Comparison of ENCODE assay signal across 19 cellular contexts in genomic region chr20:31542963-31543362, GRCh38. TPM values are rescaled to one million over a fixed set of nuclear protein-coding genes. Genes with fewer than 3 reads are reported as not detected.
DNase-seq lines count a peak whose midpoint lies in the region; ATAC-seq and TF ChIP-seq lines count a peak whose summit lies in the region.
"Had no signal": no experiment of that assay in that cellular context is flagged by ENCODE, and none has a peak within 500 bp of the region (broad histone marks: within the 10 kb centered on the region; RNA-seq: fewer than 3 reads in every experiment).

No MANE protein-coding gene starts in this region.

- H2BK15ac ChIP-seq in mesenchymal stem cell (ENCODE audit: low read depth, poor library complexity, severe bottlenecking): no peak overlapping the region

- H3K14ac ChIP-seq in mesenchymal stem cell (ENCODE audit: low read length in 2 of 2): no peak overlapping the region

- ATAC-seq in CD8-positive, alpha-beta T cell: no peak
- no peak for ATAC-seq in activated CD8-positive, alpha-beta T cell treated with anti-CD3 and anti-CD28 coated beads, Interleukin-2, amount 10 ng/mL, durations not matched to agents 7 days and 5 days
- no peak for ATAC-seq in sciatic nerve
- ATAC-seq: effector memory CD8-positive, alpha-beta T cell; GM12878 had no signal

- peaks cover 30% of the 10 kb centered on the region for H3K79me1 ChIP-seq in mesenchymal stem cell (replicated peaks; ENCODE audit: low read length, poor library complexity, severe bottlenecking)

- H3K4me1 ChIP-seq in BLaER1 treated with 17β-estradiol and CSF1 and Interleukin-3, amounts not matched to agents 10 nM and 100 nM: peaks cover 14 to 77% (median 33%) of the 10 kb centered on the region in 10 experiments
- peaks cover 4% of the 10 kb centered on the region for H3K4me1 ChIP-seq in CD8-positive, alpha-beta T cell (ENCODE audit: insufficient read depth, low read length)
- peaks cover 45% of the 10 kb centered on the region for H3K4me1 ChIP-seq in mesenchymal stem cell (ENCODE audit: control insufficient read depth, insufficient read depth, low read depth, low read length)
- H3K4me1 ChIP-seq: testis had no signal

- peak overlapping the region in 4 of 11 experiments; percentile 12 to 69 (median 46); a peak in 5 of 22 replicates for H3K27ac ChIP-seq in BLaER1 treated with 17β-estradiol and CSF1 and Interleukin-3, amounts not matched to agents 10 nM and 100 nM
- H3K27ac ChIP-seq in CD8-positive, alpha-beta T cell (ENCODE audit: low read depth, low read length): no peak overlapping the region
- H3K27ac ChIP-seq in mesenchymal stem cell (ENCODE audit: low read length, poor library complexity, severe bottlenecking): peak overlapping the region; percentile 82
- H3K27ac ChIP-seq: testis had no signal

- H3K4me1 Mint-ChIP-seq in CD8-positive, alpha-beta T cell (ENCODE audit: low read depth): peaks cover 31% of the 10 kb centered on the region
- peaks cover 49% of the 10 kb centered on the region for H3K4me1 Mint-ChIP-seq in activated CD8-positive, alpha-beta T cell treated with anti-CD3 and anti-CD28 coated beads, Interleukin-2, amount 10 ng/mL, durations not matched to agents 7 days and 5 days (ENCODE audit: low read depth)

- no peak overlapping the region for H3K18ac ChIP-seq in mesenchymal stem cell (ENCODE audit: low read depth in 1 of 2, low read length in 2 of 2)

- no peak for TF ChIP-seq CTCF in CD8-positive, alpha-beta T cell (IDR thresholded peaks at IDR 0.05)
- no peak for TF ChIP-seq CTCF in GM13977 (IDR thresholded peaks at IDR 0.05; ENCODE audit: extremely low read depth, insufficient read depth, missing control alignments)

- peak overlapping the region; percentile 67 for H3K27ac Mint-ChIP-seq in CD8-positive, alpha-beta T cell
- H3K27ac Mint-ChIP-seq in activated CD8-positive, alpha-beta T cell treated with anti-CD3 and anti-CD28 coated beads, Interleukin-2, amount 10 ng/mL, durations not matched to agents 7 days and 5 days: peak overlapping the region; percentile 85

- H2BK12ac ChIP-seq in mesenchymal stem cell (ENCODE audit: low read length in 2 of 2): no peak overlapping the region

- H3K9ac ChIP-seq in BLaER1 treated with 17β-estradiol and CSF1 and Interleukin-3, amounts not matched to agents 10 nM and 100 nM: peak overlapping the region in 3 of 11 experiments; percentile 19 to 35 (median 35); a peak in 4 of 22 replicates
- H3K9ac ChIP-seq in mesenchymal stem cell (ENCODE audit: low read length): peak overlapping the region; percentile 40

- no peak overlapping the region for H3K4me3 Mint-ChIP-seq in CD8-positive, alpha-beta T cell
- H3K4me3 Mint-ChIP-seq in activated CD8-positive, alpha-beta T cell treated with anti-CD3 and anti-CD28 coated beads, Interleukin-2, amount 10 ng/mL, durations not matched to agents 7 days and 5 days: no peak overlapping the region
- H3K4me3 Mint-ChIP-seq: effector memory CD8-positive, alpha-beta T cell had no signal

- no peak overlapping the region for H2BK120ac ChIP-seq in mesenchymal stem cell (ENCODE audit: low read depth, low read length)

- no peaks in the 10 kb centered on the region for H3K27me3 ChIP-seq in BLaER1 treated with 17β-estradiol and CSF1 and Interleukin-3, amounts not matched to agents 10 nM and 100 nM
- H3K27me3 ChIP-seq in CD8-positive, alpha-beta T cell (ENCODE audit: insufficient read depth, low read length): no peaks in the 10 kb centered on the region
- H3K27me3 ChIP-seq in mesenchymal stem cell (ENCODE audit: control insufficient read depth in 1 of 2, insufficient read depth in 1 of 2, low read length in 2 of 2): no peaks in the 10 kb centered on the region
- H3K27me3 ChIP-seq: adrenal gland, spleen, testis had no signal

- H4K8ac ChIP-seq in mesenchymal stem cell (ENCODE audit: low read length): no peak overlapping the region

- peaks cover 12 to 62% (median 41%) of the 10 kb centered on the region in 11 experiments; a peak in 16 of 22 replicates for H4K20me1 ChIP-seq in BLaER1 treated with 17β-estradiol and CSF1 and Interleukin-3, amounts not matched to agents 10 nM and 100 nM

- H3K36me3 Mint-ChIP-seq in CD8-positive, alpha-beta T cell: peaks cover 65% of the 10 kb centered on the region
- peaks cover 50% of the 10 kb centered on the region for H3K36me3 Mint-ChIP-seq in activated CD8-positive, alpha-beta T cell treated with anti-CD3 and anti-CD28 coated beads, Interleukin-2, amount 10 ng/mL, durations not matched to agents 7 days and 5 days (ENCODE audit: low read depth)

- H3K27me3 Mint-ChIP-seq in CD8-positive, alpha-beta T cell (ENCODE audit: low read depth): no peaks in the 10 kb centered on the region
- H3K27me3 Mint-ChIP-seq in activated CD8-positive, alpha-beta T cell treated with anti-CD3 and anti-CD28 coated beads, Interleukin-2, amount 10 ng/mL, durations not matched to agents 7 days and 5 days (ENCODE audit: low read depth): no peaks in the 10 kb centered on the region
- H3K27me3 Mint-ChIP-seq: effector memory CD8-positive, alpha-beta T cell; naive B cell had no signal

- intact Hi-C loops in CD8-positive, alpha-beta T cell (cut with DNase I, micrococcal nuclease): no loop called here
- intact Hi-C loops in sciatic nerve (cut with DNase I): no loop called here

- H3K9me3 Mint-ChIP-seq in CD8-positive, alpha-beta T cell: no peaks in the 10 kb centered on the region
- no peaks in the 10 kb centered on the region for H3K9me3 Mint-ChIP-seq in activated CD8-positive, alpha-beta T cell treated with anti-CD3 and anti-CD28 coated beads, Interleukin-2, amount 10 ng/mL, durations not matched to agents 7 days and 5 days (ENCODE audit: insufficient read depth)
- H3K9me3 Mint-ChIP-seq: effector memory CD8-positive, alpha-beta T cell; naive B cell had no signal

- peaks cover 65 to 100% (median 96%) of the 10 kb centered on the region in 11 experiments for H3K36me3 ChIP-seq in BLaER1 treated with 17β-estradiol and CSF1 and Interleukin-3, amounts not matched to agents 10 nM and 100 nM
- peaks cover 19% of the 10 kb centered on the region for H3K36me3 ChIP-seq in CD8-positive, alpha-beta T cell (ENCODE audit: insufficient read depth, low read length)
- H3K36me3 ChIP-seq in mesenchymal stem cell (ENCODE audit: control insufficient read depth in 1 of 2, insufficient read depth in 2 of 2, low read depth in 1 of 2, low read length in 2 of 2): peaks cover 57 to 77% of the 10 kb centered on the region in 2 experiments

- in situ Hi-C loops in GM13977 (cut with MboI; ENCODE audit: low pct_unique_long_range_greater_than_20kb, low sequenced_read_pairs, unreplicated experiment): no loop called here

- no peak overlapping the region for H2BK5ac ChIP-seq in mesenchymal stem cell (ENCODE audit: low read depth, low read length, poor library complexity, severe bottlenecking)

- DNase-seq in CD8-positive, alpha-beta T cell: no peak
- DNase-seq in activated CD8-positive, alpha-beta T cell treated with anti-CD3 and anti-CD28 coated beads, Interleukin-2, amount 10 ng/mL, durations not matched to agents 7 days and 5 days: no peak
- DNase-seq in mesenchymal stem cell (no peak), RKO (ENCODE audit: low spot score) (no peak), GM13977 (ENCODE audit: low spot score) (no peak), CD1c-positive myeloid dendritic cell (ENCODE audit: extremely low spot score) (no peak), sciatic nerve (ENCODE audit: low spot score) (no peak)
- DNase-seq: activated CD4-positive, CD25-positive, alpha-beta regulatory T cell; adrenal gland; effector memory CD8-positive, alpha-beta T cell; GF-D8; naive B cell; NCI-H1105; NCI-H524; SIG-M5; spleen; testis had no signal

- WGBS in mesenchymal stem cell: 95% methylated on average over 8 of the region's 8 CpGs

- POLR2A ChIA-PET in CD8-positive, alpha-beta T cell (lab: Charles Lee): no interaction called here
- POLR2A ChIA-PET in activated CD8-positive, alpha-beta T cell treated with anti-CD3 and anti-CD28 coated beads, Interleukin-2, amount 10 ng/mL, durations not matched to agents 7 days and 5 days (lab: Charles Lee): interaction anchor here (1.1 kb wide), 1 partner anchor 181 kb away, joined by 4 read pairs; no protein-coding TSS in a partner anchor

- H3K9me3 ChIP-seq in BLaER1 treated with 17β-estradiol and CSF1 and Interleukin-3, amounts not matched to agents 10 nM and 100 nM (replicated peaks in 1 of 11): no peaks in the 10 kb centered on the region
- H3K9me3 ChIP-seq in CD8-positive, alpha-beta T cell (ENCODE audit: low read length): no peaks in the 10 kb centered on the region
- H3K9me3 ChIP-seq in mesenchymal stem cell (ENCODE audit: control insufficient read depth, low read length): no peaks in the 10 kb centered on the region
- H3K9me3 ChIP-seq: adrenal gland, spleen, testis had no signal

- CTCF ChIA-PET in CD8-positive, alpha-beta T cell (lab: Charles Lee): interaction anchor here (2.3 to 3.1 kb wide), 2 partner anchors 18 to 70 kb away, joined by 8 to 16 read pairs; no protein-coding TSS in a partner anchor
- CTCF ChIA-PET in activated CD8-positive, alpha-beta T cell treated with anti-CD3 and anti-CD28 coated beads, Interleukin-2, amount 10 ng/mL, durations not matched to agents 7 days and 5 days (lab: Charles Lee): interaction anchor here (0.9 to 6.4 kb wide), 8 partner anchors 14 to 181 kb away, joined by 3 to 33 read pairs (median 6); partner anchors contain the start of gene HM13

- H3K4me3 ChIP-seq in BLaER1 treated with 17β-estradiol and CSF1 and Interleukin-3, amounts not matched to agents 10 nM and 100 nM: no peak overlapping the region
- H3K4me3 ChIP-seq in CD8-positive, alpha-beta T cell (ENCODE audit: low read depth, low read length): no peak overlapping the region
- no peak overlapping the region for H3K4me3 ChIP-seq in mesenchymal stem cell (ENCODE audit: insufficient read depth in 1 of 2, low read depth in 1 of 2, low read length in 2 of 2)
- H3K4me3 ChIP-seq: adrenal gland, GM12878, spleen, testis had no signal

- H4K91ac ChIP-seq in mesenchymal stem cell (ENCODE audit: low read length): no peak overlapping the region

- H3K23ac ChIP-seq in mesenchymal stem cell (ENCODE audit: low read length in 2 of 2): no peak overlapping the region

- no peak overlapping the region for H3K4ac ChIP-seq in mesenchymal stem cell (ENCODE audit: low read depth in 1 of 2, low read length in 2 of 2)

- H2AK5ac ChIP-seq in mesenchymal stem cell (ENCODE audit: low read length, severe bottlenecking): peak overlapping the region; percentile 84

- peak overlapping the region in 6 of 11 experiments; percentile 69 to 84 (median 75); a peak in 10 of 22 replicates for H3K4me2 ChIP-seq in BLaER1 treated with 17β-estradiol and CSF1 and Interleukin-3, amounts not matched to agents 10 nM and 100 nM
- H3K4me2 ChIP-seq in mesenchymal stem cell (ENCODE audit: low read length, poor library complexity, severe bottlenecking): no peak overlapping the region

- no peak overlapping the region for H2AFZ ChIP-seq in mesenchymal stem cell (ENCODE audit: low read depth, low read length)

RNA-seq across cellular contexts. Expression of gene HM13, which starts 28.7 kb away (rescaled TPM):
- total RNA-seq in CD8-positive, alpha-beta T cell: 100 to 1,000 TPM; 106 to 107 TPM
- total RNA-seq in activated CD8-positive, alpha-beta T cell treated with anti-CD3 and anti-CD28 coated beads, Interleukin-2, amount 10 ng/mL, durations not matched to agents 7 days and 5 days: 100 to 1,000 TPM; 117 to 127 TPM
- polyA plus RNA-seq in mesenchymal stem cell (2013, experiment 1 of 2): 291 TPM
- polyA plus RNA-seq in mesenchymal stem cell (2013, experiment 2 of 2): 287 TPM
- 106 TPM for total RNA-seq in sciatic nerve
